Comparison of ENCODE assay signal across 8 cellular contexts in genomic region chr5:73437126-73438047, GRCh38. TPM values are rescaled to one million over a fixed set of nuclear protein-coding genes. Genes with fewer than 3 reads are reported as not detected.
A peak's percentile ranks its signal among the peaks of the same experiment; 100 is the strongest.
DNase-seq lines count a peak whose midpoint lies in the region; ATAC-seq and TF ChIP-seq lines count a peak whose summit lies in the region.

No MANE protein-coding gene starts in this region.

- peaks cover 78% of the 10 kb centered on the region for H3K27me3 Mint-ChIP-seq in activated naive CD4-positive, alpha-beta T cell treated with anti-CD3 and anti-CD28 coated beads for 36 hours (ENCODE audit: low read depth)

- ATAC-seq in GM21447 (IDR thresholded peaks at IDR 0.05; ENCODE audit: unreplicated experiment) (no peak), HG02763 (IDR thresholded peaks at IDR 0.05; ENCODE audit: unreplicated experiment) (no peak)

- peak overlapping the region; percentile 47 for H2AFZ ChIP-seq in parathyroid adenoma

- no peaks in the 10 kb centered on the region for H3K79me2 ChIP-seq in parathyroid adenoma

- H3K4me1 Mint-ChIP-seq in activated naive CD4-positive, alpha-beta T cell treated with anti-CD3 and anti-CD28 coated beads for 36 hours (ENCODE audit: low read depth), result peaks cover 15% of the 10 kb centered on the region

- H3K27me3 ChIP-seq in SJCRH30 (no peaks in the 10 kb centered on the region), parathyroid adenoma (ENCODE audit: control insufficient read depth, insufficient read depth, low read length) (peaks cover 15% of the 10 kb centered on the region)

- no peak for TF ChIP-seq CTCF in parathyroid adenoma (IDR thresholded peaks at IDR 0.05)

- H3K36me3 ChIP-seq in SJCRH30 (no peaks in the 10 kb centered on the region), parathyroid adenoma (ENCODE audit: control insufficient read depth, insufficient read depth, low read length) (no peaks in the 10 kb centered on the region)

- H3K36me3 Mint-ChIP-seq in activated naive CD4-positive, alpha-beta T cell treated with anti-CD3 and anti-CD28 coated beads for 36 hours (ENCODE audit: low read depth), result no peaks in the 10 kb centered on the region

- DNase-seq in activated naive CD4-positive, alpha-beta T cell treated with anti-CD3 and anti-CD28 coated beads for 36 hours, result no peak
- DNase-seq in activated naive CD4-positive, alpha-beta T cell treated with anti-CD3 and anti-CD28 coated beads, Interleukin-2, amount 50 U/mL, for 16 hours, result no peak
- DNase-seq in SJCRH30 (peak; percentile 32 to 45), fibroblast of gingiva (ENCODE audit: low read depth) (peak; percentile 15), T-helper 1 cell (no peak)

- CTCF ChIA-PET in activated naive CD4-positive, alpha-beta T cell treated with anti-CD3 and anti-CD28 coated beads for 36 hours (lab: Charles Lee), result no interaction called here

- H3K27ac Mint-ChIP-seq in activated naive CD4-positive, alpha-beta T cell treated with anti-CD3 and anti-CD28 coated beads for 36 hours, result no peak overlapping the region

- intact Hi-C loops in activated naive CD4-positive, alpha-beta T cell treated with anti-CD3 and anti-CD28 coated beads for 36 hours (cut with micrococcal nuclease), result loop anchor here (1.0 to 2.0 kb wide), 3 partner anchors 9 to 277 kb away; no protein-coding TSS in a partner anchor

- H3K4me2 ChIP-seq in parathyroid adenoma (ENCODE audit: low read length), result no peak overlapping the region

- no peak overlapping the region for H3K27ac ChIP-seq in SJCRH30
- H3K27ac ChIP-seq in parathyroid adenoma, result no peak overlapping the region

- H3K9me3 Mint-ChIP-seq in activated naive CD4-positive, alpha-beta T cell treated with anti-CD3 and anti-CD28 coated beads for 36 hours, result no peaks in the 10 kb centered on the region

- H3K9me3 ChIP-seq in SJCRH30 (replicated peaks) (no peaks in the 10 kb centered on the region), parathyroid adenoma (ENCODE audit: control insufficient read depth, low read length) (no peaks in the 10 kb centered on the region)

- H3K9ac ChIP-seq in parathyroid adenoma, result no peak overlapping the region

- peak overlapping the region; percentile 42 for H3K4me3 ChIP-seq in SJCRH30
- H3K4me3 ChIP-seq in parathyroid adenoma (ENCODE audit: low read depth, low read length), result no peak overlapping the region

- H3K4me3 Mint-ChIP-seq in activated naive CD4-positive, alpha-beta T cell treated with anti-CD3 and anti-CD28 coated beads for 36 hours, result peak overlapping the region; percentile 56

- no peaks in the 10 kb centered on the region for H3K4me1 ChIP-seq in SJCRH30
- no peaks in the 10 kb centered on the region for H3K4me1 ChIP-seq in parathyroid adenoma

RNA-seq across cellular contexts. Expression of gene FOXD1, which starts 11.2 kb away (rescaled TPM):
- total RNA-seq in activated naive CD4-positive, alpha-beta T cell treated with anti-CD3 and anti-CD28 coated beads for 36 hours, result under 1 TPM; 0.12 TPM
- 10.5 and 10.9 TPM in 2 replicates for total RNA-seq in SJCRH30 (2014; rRNA removed; shearing (Covaris generic))

Comparison
In these comparisons a context has a peak if more than half of its experiments do, and no peak if none do; other contexts are left out.
1. DNase-seq: peak in SJCRH30 (2 of 2) and fibroblast of gingiva (single experiment); none in activated naive CD4-positive, alpha-beta T cell treated with anti-CD3 and anti-CD28 coated beads for 36 hours (single experiment), activated naive CD4-positive, alpha-beta T cell treated with anti-CD3 and anti-CD28 coated beads, Interleukin-2, amount 50 U/mL, for 16 hours (single experiment) and T-helper 1 cell (0 of 5).
2. RNA of gene FOXD1, which starts 11.2 kb away (total RNA-seq): 10.5 to 10.9 TPM in SJCRH30; 0.12 TPM in activated naive CD4-positive, alpha-beta T cell treated with anti-CD3 and anti-CD28 coated beads for 36 hours; every median in the first group is over 10 times any median in the second.